In genomic region chr11:34897171-34897870, GRCh38 we compare ENCODE assay signal across 31 cellular contexts.
"Had no signal": no experiment of that assay in that cellular context is flagged by ENCODE, and none has a peak within 500 bp of the region (broad histone marks: within the 10 kb centered on the region; RNA-seq: fewer than 3 reads in every experiment).

No MANE protein-coding gene starts in this region.

- H3K36me3 ChIP-seq: ovary, right lobe of liver, sigmoid colon, suprapubic skin, transverse colon, upper lobe of right lung, uterus had no signal

- H3K27me3 Mint-ChIP-seq: naive thymus-derived CD8-positive, alpha-beta T cell; natural killer cell treated with Interleukin-12 subunit alpha and Interleukin-12 subunit beta and Interleukin-15 and Interleukin-18, amount 100 ng/mL, for 72 hours; progenitor cell of endocrine pancreas; stimulated activated naive CD8-positive, alpha-beta T cell treated with anti-CD3 and anti-CD28 coated beads, Interleukin-15, amount 100 ng/mL, for 72 hours; type B pancreatic cell had no signal

- H2AFZ ChIP-seq: parathyroid adenoma had no signal

- ATAC-seq: naive thymus-derived CD8-positive, alpha-beta T cell; natural killer cell treated with Interleukin-12 subunit alpha and Interleukin-12 subunit beta and Interleukin-15 and Interleukin-18, amount 100 ng/mL, for 72 hours; right cardiac atrium; right lobe of liver; stimulated activated effector memory CD8-positive, alpha-beta T cell treated with anti-CD3 and anti-CD28 coated beads, Interleukin-12 subunit alpha, Interleukin-12 subunit beta, amount 100 ng/mL, for 72 hours; stimulated activated naive CD8-positive, alpha-beta T cell treated with anti-CD3 and anti-CD28 coated beads, Interleukin-15, amount 100 ng/mL, for 72 hours; stimulated activated naive CD8-positive, alpha-beta T cell treated with anti-CD3 and anti-CD28 coated beads, Interleukin-15, Interleukin-2, amounts not matched to agents 100 U/mL and 50 U/mL, for 24 hours; upper lobe of right lung had no signal

- H3K27ac Mint-ChIP-seq: naive thymus-derived CD8-positive, alpha-beta T cell; natural killer cell treated with Interleukin-12 subunit alpha and Interleukin-12 subunit beta and Interleukin-15 and Interleukin-18, amount 100 ng/mL, for 72 hours; nephron progenitor cell; progenitor cell of endocrine pancreas; stimulated activated effector memory CD8-positive, alpha-beta T cell treated with anti-CD3 and anti-CD28 coated beads, Interleukin-12 subunit alpha, Interleukin-12 subunit beta, amount 100 ng/mL, for 72 hours; stimulated activated naive CD8-positive, alpha-beta T cell treated with anti-CD3 and anti-CD28 coated beads, Interleukin-15, amount 100 ng/mL, for 72 hours; type B pancreatic cell had no signal

- H3K4me3 ChIP-seq: ovary, psoas muscle, right lobe of liver, sigmoid colon, suprapubic skin, testis, tibial artery, transverse colon, upper lobe of right lung, uterus had no signal

- H3K4me1 Mint-ChIP-seq: nephron progenitor cell; neural crest cell; stimulated activated effector memory CD8-positive, alpha-beta T cell treated with anti-CD3 and anti-CD28 coated beads, Interleukin-12 subunit alpha, Interleukin-12 subunit beta, amount 100 ng/mL, for 72 hours; stimulated activated naive CD8-positive, alpha-beta T cell treated with anti-CD3 and anti-CD28 coated beads, Interleukin-15, amount 100 ng/mL, for 72 hours had no signal

- H3K27me3 ChIP-seq: neutrophil, ovary, right lobe of liver, sigmoid colon, suprapubic skin, testis, tibial artery, transverse colon, upper lobe of right lung, uterus had no signal

- H3K4me3 Mint-ChIP-seq: naive thymus-derived CD8-positive, alpha-beta T cell; natural killer cell treated with Interleukin-12 subunit alpha and Interleukin-12 subunit beta and Interleukin-15 and Interleukin-18, amount 100 ng/mL, for 72 hours; nephron progenitor cell; neural crest cell; stimulated activated effector memory CD8-positive, alpha-beta T cell treated with anti-CD3 and anti-CD28 coated beads, Interleukin-12 subunit alpha, Interleukin-12 subunit beta, amount 100 ng/mL, for 72 hours; stimulated activated naive CD8-positive, alpha-beta T cell treated with anti-CD3 and anti-CD28 coated beads, Interleukin-15, amount 100 ng/mL, for 72 hours; type B pancreatic cell had no signal

- H3K4me1 ChIP-seq: parathyroid adenoma, psoas muscle, right lobe of liver, sigmoid colon, suprapubic skin, tibial artery, transverse colon, upper lobe of right lung, uterus had no signal

- H3K9me3 ChIP-seq: suprapubic skin, testis had no signal

- DNase-seq: naive thymus-derived CD8-positive, alpha-beta T cell; nephron progenitor cell; nucleus accumbens; ovary; posterior cingulate gyrus; psoas muscle; right cardiac atrium; right lobe of liver; sigmoid colon; small intestine; stimulated activated CD4-positive, alpha-beta T cell treated with anti-CD3 and anti-CD28 coated beads, Interleukin-15, amount 100 ng/mL, for 24 hours; stimulated activated CD4-positive, alpha-beta T cell treated with anti-CD3 and anti-CD28 coated beads, Interleukin-2, amount 100 ng/mL, for 24 hours; stimulated activated CD4-positive, alpha-beta T cell treated with anti-CD3 and anti-CD28 coated beads, Interleukin-2, amount 100 ng/mL, for 48 hours; stimulated activated CD4-positive, alpha-beta T cell treated with anti-CD3 and anti-CD28 coated beads, Interleukin-4, amount 100 ng/mL, for 24 hours; stimulated activated naive CD4-positive, alpha-beta T cell; stimulated activated naive CD8-positive, alpha-beta T cell treated with anti-CD3 and anti-CD28 coated beads, Interleukin-15, amount 100 ng/mL, for 72 hours; stimulated activated naive CD8-positive, alpha-beta T cell treated with anti-CD3 and anti-CD28 coated beads, Interleukin-15, Interleukin-2, amounts not matched to agents 100 U/mL and 50 U/mL, for 24 hours; substantia nigra; testis; tibial artery; transverse colon; upper lobe of right lung; uterus had no signal

- H3K27ac ChIP-seq: neutrophil, ovary, parathyroid adenoma, psoas muscle, right lobe of liver, sigmoid colon, suprapubic skin, tibial artery, transverse colon, upper lobe of right lung, uterus had no signal

- H3K36me3 Mint-ChIP-seq: stimulated activated effector memory CD8-positive, alpha-beta T cell treated with anti-CD3 and anti-CD28 coated beads, Interleukin-12 subunit alpha, Interleukin-12 subunit beta, amount 100 ng/mL, for 72 hours had no signal
